In genomic region chr7:139340037-139340807, GRCh38 we compare ENCODE assay signal across 8 cellular contexts. TPM values are rescaled to one million over a fixed set of nuclear protein-coding genes. Genes with fewer than 3 reads are reported as not detected.
DNase-seq lines count a peak whose midpoint lies in the region; ATAC-seq and TF ChIP-seq lines count a peak whose summit lies in the region.

No MANE protein-coding gene starts in this region.

- H3K27ac Mint-ChIP-seq in CD14-positive monocyte, result peak overlapping the region; percentile 97 to 99 (median 99)

- peak overlapping the region; percentile 92 to 93 for H3K4me3 Mint-ChIP-seq in CD14-positive monocyte

- peaks cover 3 to 10% (median 7%) of the 10 kb centered on the region in 7 donors for H3K9me3 Mint-ChIP-seq in CD14-positive monocyte

- peak; percentile 66 for TF ChIP-seq CTCF in CD14-positive monocyte (IDR thresholded peaks at IDR 0.05)

- peaks cover 0 to 7% (median 0%) of the 10 kb centered on the region in 3 donors for H3K27me3 Mint-ChIP-seq in CD14-positive monocyte (ENCODE audit: low read depth in 3 of 3)

- peaks cover 8% of the 10 kb centered on the region for H3K4me1 Mint-ChIP-seq in CD14-positive monocyte

- DNase-seq in CD14-positive monocyte (ENCODE audit: low spot score) (peak; percentile 99), NCI-H69 (lab: John Stamatoyannopoulos, UW) (peak; percentile 100), dedifferentiated amniotic fluid mesenchymal stem cell (ENCODE audit: extremely low spot score) (peak; percentile 99), left lobe of liver (ENCODE audit: low spot score) (peak; percentile 99)
- peak; percentile 96 for DNase-seq in activated CD4-positive, alpha-beta T cell treated with anti-CD3 and anti-CD28 coated beads, Interleukin-2, amount 50 U/mL, for 1 hour
- DNase-seq in stimulated activated CD4-positive, alpha-beta T cell treated with anti-CD3 and anti-CD28 coated beads, Interleukin-2, amount 100 ng/mL, for 24 hours, result peak; percentile 97 to 99

- H3K36me3 Mint-ChIP-seq in CD14-positive monocyte, result no peaks in the 10 kb centered on the region

- intact Hi-C loops in CD14-positive monocyte (cut with micrococcal nuclease), result loop anchor here (1.0 to 10.0 kb wide), 4 partner anchors 19 to 225 kb away; partner anchors contain the start of genes LUC7L2 (in 1 of the 2) and UBN2 (in 1 of the 2)

- peak; percentile 83 for ATAC-seq in GM19395 (IDR thresholded peaks at IDR 0.05; ENCODE audit: unreplicated experiment)
- peak; percentile 68 for ATAC-seq in HG03558 (IDR thresholded peaks at IDR 0.05; ENCODE audit: extremely low read depth, unreplicated experiment)
- ATAC-seq in left lobe of liver, result peak; percentile 76

RNA-seq across cellular contexts. Expression of gene FMC1, which starts 0.9 kb away (rescaled TPM):
- polyA plus RNA-seq in CD14-positive monocyte, result 10 to 100 TPM; 39.0 to 39.4 TPM
- total RNA-seq in left lobe of liver, result 12.1 TPM

RNA-seq across cellular contexts. Expression of gene LUC7L2, which starts 19.5 kb away (rescaled TPM):
- 10 to 100 TPM; 24.7 to 26.8 TPM for polyA plus RNA-seq in CD14-positive monocyte
- 48.3 TPM for total RNA-seq in left lobe of liver

Comparison
In these comparisons a context has a peak if more than half of its experiments do, and no peak if none do; other contexts are left out.
1. Peak in every context shown above with its lines: DNase-seq and ATAC-seq.